ENCODE assay signal across 17 cellular contexts in genomic region chr17:29949708-29950107, GRCh38.
DNase-seq lines count a peak whose midpoint lies in the region; ATAC-seq and TF ChIP-seq lines count a peak whose summit lies in the region.
"Had no signal": no experiment of that assay in that cellular context is flagged by ENCODE, and none has a peak within 500 bp of the region (broad histone marks: within the 10 kb centered on the region; RNA-seq: fewer than 3 reads in every experiment).

No MANE protein-coding gene starts in this region.

- no peak for TF ChIP-seq CTCF in OCI-LY1 (IDR thresholded peaks at IDR 0.05; ENCODE audit: low read length)

- DNase-seq in NCI-H2227 (lab: John Stamatoyannopoulos, UW; ENCODE audit: unreplicated experiment) (peak; percentile 16), NCI-H2227 treated with DMSO at 0.1 percent for 48 hours (lab: John Stamatoyannopoulos, UW) (no peak), NCI-H2029 treated with DMSO at 0.1 percent for 48 hours (lab: John Stamatoyannopoulos, UW) (peak; percentile 48), GOT3 (lab: John Stamatoyannopoulos, UW) (no peak)
- DNase-seq: activated naive CD4-positive, alpha-beta T cell treated with Interleukin-2 at 50 U/mL for 16 hours; CD8-positive, alpha-beta memory T cell; MG63; NCI-H446; stimulated activated naive CD4-positive, alpha-beta T cell treated with Interleukin-2 at 50 U/mL for 16 hours; upper lobe of left lung had no signal

- H3K4me3 Mint-ChIP-seq in stimulated activated memory B cell treated with anti-CD40 and anti-IgM and Interleukin-4, amounts not matched to agents 10 μg/mL and 1 μg/mL and 100 μg/mL, for 72 hours = no peak overlapping the region
- H3K4me3 Mint-ChIP-seq: CD8-positive, alpha-beta memory T cell; mesothelial cell of epicardium had no signal

- H3K27me3 Mint-ChIP-seq in stimulated activated memory B cell treated with anti-CD40 and anti-IgM and Interleukin-4, amounts not matched to agents 10 μg/mL and 1 μg/mL and 100 μg/mL, for 72 hours = no peaks in the 10 kb centered on the region

- H3K36me3 ChIP-seq in OCI-LY1 (ENCODE audit: insufficient read depth, low read length) = no peaks in the 10 kb centered on the region; the same call in 1 of the 2 replicates
- H3K36me3 ChIP-seq: ascending aorta, MG63, upper lobe of left lung had no signal

- peaks cover 23% of the 10 kb centered on the region for H3K4me1 ChIP-seq in OCI-LY1 (ENCODE audit: insufficient read depth, low read length, severe bottlenecking)
- H3K4me1 ChIP-seq: ascending aorta, upper lobe of left lung had no signal

- no peak overlapping the region for H2AFZ ChIP-seq in OCI-LY1 (ENCODE audit: low read length)

- no peak overlapping the region for H3K4me2 ChIP-seq in OCI-LY1 (ENCODE audit: low read length)

- H3K27me3 ChIP-seq in OCI-LY1 (ENCODE audit: insufficient read depth, low read length) = no peaks in the 10 kb centered on the region
- H3K27me3 ChIP-seq: ascending aorta, MG63, upper lobe of left lung had no signal

- ATAC-seq in stimulated activated memory B cell treated with anti-CD40 and anti-IgM and Interleukin-4, amounts not matched to agents 10 μg/mL and 1 μg/mL and 100 μg/mL, for 72 hours = no peak
- ATAC-seq in HG03025 (IDR thresholded peaks at IDR 0.05; ENCODE audit: low FRiP score, unreplicated experiment) = no peak
- no peak for ATAC-seq in HG03159 (IDR thresholded peaks at IDR 0.05; ENCODE audit: unreplicated experiment)
- ATAC-seq: Panc1 had no signal

- no peaks in the 10 kb centered on the region for H3K79me2 ChIP-seq in OCI-LY1 (ENCODE audit: insufficient read depth, low read length)

- peaks cover 9% of the 10 kb centered on the region for H3K36me3 Mint-ChIP-seq in stimulated activated memory B cell treated with anti-CD40 and anti-IgM and Interleukin-4, amounts not matched to agents 10 μg/mL and 1 μg/mL and 100 μg/mL, for 72 hours

- H3K27ac Mint-ChIP-seq in stimulated activated memory B cell treated with anti-CD40 and anti-IgM and Interleukin-4, amounts not matched to agents 10 μg/mL and 1 μg/mL and 100 μg/mL, for 72 hours = peak overlapping the region; percentile 58
- H3K27ac Mint-ChIP-seq: CD8-positive, alpha-beta memory T cell; mesothelial cell of epicardium had no signal

- H3K9me3 ChIP-seq in OCI-LY1 (ENCODE audit: low read length) = 0 out of 2 replicates have a peak, but pooled peaks cover 12% of the 10 kb centered on the region
- H3K9me3 ChIP-seq: ascending aorta, MG63 had no signal

- peaks cover 6% of the 10 kb centered on the region for H3K9me3 Mint-ChIP-seq in stimulated activated memory B cell treated with anti-CD40 and anti-IgM and Interleukin-4, amounts not matched to agents 10 μg/mL and 1 μg/mL and 100 μg/mL, for 72 hours

- H3K27ac ChIP-seq in OCI-LY1 (ENCODE audit: low read depth, low read length, poor library complexity, severe bottlenecking) = peak overlapping the region; percentile 80
- H3K27ac ChIP-seq: ascending aorta, upper lobe of left lung had no signal

- H3K4me1 Mint-ChIP-seq in stimulated activated memory B cell treated with anti-CD40 and anti-IgM and Interleukin-4, amounts not matched to agents 10 μg/mL and 1 μg/mL and 100 μg/mL, for 72 hours = peaks cover 14% of the 10 kb centered on the region
- H3K4me1 Mint-ChIP-seq: CD8-positive, alpha-beta memory T cell had no signal

- no peak overlapping the region for H3K4me3 ChIP-seq in OCI-LY1 (ENCODE audit: low read depth, low read length, poor library complexity, severe bottlenecking)
- H3K4me3 ChIP-seq: ascending aorta, MG63, upper lobe of left lung had no signal

- no peaks in the 10 kb centered on the region for H4K20me1 ChIP-seq in OCI-LY1 (ENCODE audit: insufficient read depth, low read length)

- H3F3A ChIP-seq in OCI-LY1 (ENCODE audit: insufficient read depth, low read length) = no peaks in the 10 kb centered on the region

- no peak overlapping the region for H3K9ac ChIP-seq in OCI-LY1 (ENCODE audit: low read length)

- no peaks in the 10 kb centered on the region for H3K9me2 ChIP-seq in OCI-LY1 (ENCODE audit: low read depth, low read length)

Comparison
In these comparisons a context has a peak if more than half of its experiments do, and no peak if none do; other contexts are left out.
1. DNase-seq: peak in NCI-H2227 (single experiment) and NCI-H2029 treated with DMSO at 0.1 percent for 48 hours (single experiment); none in NCI-H2227 treated with DMSO at 0.1 percent for 48 hours (single experiment) and GOT3 (single experiment).